Comparison of ENCODE assay signal across 8 cellular contexts in the genomic region with DNA sequence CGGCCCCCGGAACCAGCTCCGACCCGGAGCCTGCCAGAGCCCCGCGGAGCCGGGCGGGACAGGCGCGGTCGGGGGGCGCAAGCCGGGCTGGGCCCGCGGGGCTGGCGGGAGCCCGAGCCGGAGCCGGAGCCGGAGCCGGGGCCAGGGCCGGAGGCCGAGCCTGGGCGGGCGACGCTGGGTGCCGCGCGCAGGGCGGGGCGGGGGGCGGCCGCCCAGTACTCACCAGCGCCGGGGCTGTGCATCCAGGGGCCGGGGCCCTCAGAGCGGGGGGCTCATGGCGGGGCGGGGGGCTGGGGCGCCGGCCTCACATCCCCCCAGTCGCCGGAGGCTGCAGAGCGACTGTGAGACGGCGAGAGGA. TPM values are rescaled to one million over a fixed set of nuclear protein-coding genes. Genes with fewer than 3 reads are reported as not detected.
DNase-seq lines count a peak whose midpoint lies in the region; ATAC-seq and TF ChIP-seq lines count a peak whose summit lies in the region.

No MANE protein-coding gene starts in this region.

- peaks cover 41% of the 10 kb centered on the region for H3K4me1 ChIP-seq in fibroblast of lung (ENCODE audit: control insufficient read depth, extremely low read depth, insufficient read depth, low read length)
- H3K4me1 ChIP-seq in psoas muscle, result peaks cover 38% of the 10 kb centered on the region

- no peak overlapping the region for H3K27ac Mint-ChIP-seq in activated CD4-positive, alpha-beta T cell treated with anti-CD3 and anti-CD28 coated beads for 36 hours

- no peaks in the 10 kb centered on the region for H4K20me1 ChIP-seq in fibroblast of lung (ENCODE audit: control insufficient read depth, extremely low read depth, insufficient read depth, low read length)

- no peaks in the 10 kb centered on the region for H3K27me3 Mint-ChIP-seq in activated CD4-positive, alpha-beta T cell treated with anti-CD3 and anti-CD28 coated beads for 36 hours

- in situ Hi-C loops in ACHN (cut with HindIII; ENCODE audit: low pct_ligation_motif_present, low pct_unique_long_range_greater_than_20kb, low sequenced_read_pairs), result no loop called here

- POLR2A ChIA-PET in activated CD4-positive, alpha-beta T cell treated with anti-CD3 and anti-CD28 coated beads for 36 hours (lab: Charles Lee), result interaction anchor here (1.3 to 7.3 kb wide), 4 partner anchors 9 to 19 kb away, joined by 3 to 90 read pairs (median 8); no protein-coding TSS in a partner anchor

- H3K27me3 ChIP-seq in fibroblast of lung (ENCODE audit: control insufficient read depth, insufficient read depth, low read length) (no peaks in the 10 kb centered on the region), psoas muscle (ENCODE audit: insufficient read depth in 3 of 3, low read length in 2 of 3) (no peaks in the 10 kb centered on the region)

- peak overlapping the region; percentile 84 for H3K27ac ChIP-seq in fibroblast of lung (ENCODE audit: insufficient read depth, low read length)
- H3K27ac ChIP-seq in psoas muscle, result peak overlapping the region; percentile 91

- H3K4me3 Mint-ChIP-seq in activated CD4-positive, alpha-beta T cell treated with anti-CD3 and anti-CD28 coated beads for 36 hours, result peak overlapping the region; percentile 93

- no peak for TF ChIP-seq CTCF in fibroblast of lung (conservative IDR thresholded peaks at IDR 0.05 in 1 of 2, IDR thresholded peaks at IDR 0.05 in 1 of 2; ENCODE audit: low read depth in 1 of 2, low read length in 2 of 2)
- no peak for TF ChIP-seq CTCF in psoas muscle (IDR thresholded peaks at IDR 0.05)

- CTCF ChIA-PET in activated CD4-positive, alpha-beta T cell treated with anti-CD3 and anti-CD28 coated beads for 36 hours (lab: Charles Lee), result interaction anchor here (0.6 to 7.1 kb wide), 4 partner anchors 12 to 328 kb away, joined by 3 to 117 read pairs (median 21); no protein-coding TSS in a partner anchor

- H3K9me3 Mint-ChIP-seq in activated CD4-positive, alpha-beta T cell treated with anti-CD3 and anti-CD28 coated beads for 36 hours (ENCODE audit: low read depth), result peaks cover 3% of the 10 kb centered on the region

- H3K36me3 ChIP-seq in fibroblast of lung (ENCODE audit: control insufficient read depth, insufficient read depth, low read length), result peaks cover 3% of the 10 kb centered on the region
- H3K36me3 ChIP-seq in psoas muscle (ENCODE audit: insufficient read depth in 1 of 2, low read depth in 1 of 2), result no peaks in the 10 kb centered on the region

- H3K9ac ChIP-seq in fibroblast of lung (ENCODE audit: insufficient read depth, low read length), result peak overlapping the region; percentile 87

- no peak overlapping the region for H2AFZ ChIP-seq in fibroblast of lung (ENCODE audit: low read length)

- H3K4me2 ChIP-seq in fibroblast of lung (ENCODE audit: extremely low read depth, insufficient read depth, low read length), result no peak overlapping the region

- H3K9me3 ChIP-seq in fibroblast of lung (ENCODE audit: control insufficient read depth, insufficient read depth, low read depth, low read length), result no peaks in the 10 kb centered on the region
- H3K9me3 ChIP-seq in psoas muscle, result no peaks in the 10 kb centered on the region

- peaks cover 68% of the 10 kb centered on the region for H3K4me1 Mint-ChIP-seq in activated CD4-positive, alpha-beta T cell treated with anti-CD3 and anti-CD28 coated beads for 36 hours

- intact Hi-C loops in activated CD4-positive, alpha-beta T cell treated with anti-CD3 and anti-CD28 coated beads for 36 hours (cut with DNase I, micrococcal nuclease), result loop anchor here (1.0 to 10.0 kb wide), 3 partner anchors 13 to 545 kb away; no protein-coding TSS in a partner anchor
- intact Hi-C loops in psoas muscle (cut with DNase I), result no loop called here

- WGBS in psoas muscle, 3 donors, result 0 to 1% (median 0%) methylated on average over 15 to 46 of the region's 46 CpGs

- peak overlapping the region in 3 of 4 experiments; percentile 60 to 91 (median 73) for H3K4me3 ChIP-seq in fibroblast of lung (replicated peaks in 1 of 4; ENCODE audit: control extremely low read depth in 1 of 4, insufficient read depth in 1 of 4, low read depth in 3 of 4, low read length in 4 of 4)
- peak overlapping the region; percentile 80 for H3K4me3 ChIP-seq in psoas muscle

- peaks cover 55% of the 10 kb centered on the region for H3K79me2 ChIP-seq in fibroblast of lung (ENCODE audit: control insufficient read depth, insufficient read depth, low read length)

- DNase-seq in activated CD4-positive, alpha-beta T cell treated with anti-CD3 and anti-CD28 coated beads for 36 hours, result no peak
- DNase-seq in activated CD4-positive, alpha-beta T cell treated with anti-CD3 and anti-CD28 coated beads, Interleukin-2, amount 50 U/mL, for 4 hours, result no peak
- no peak for DNase-seq in fibroblast of lung (ENCODE audit: low read depth in 2 of 2)
- DNase-seq in psoas muscle, result no peak
- no peak for DNase-seq in A172 (ENCODE audit: low spot score)
- no peak for DNase-seq in ACHN

- peak; percentile 0 for ATAC-seq in activated CD4-positive, alpha-beta T cell treated with anti-CD3 and anti-CD28 coated beads for 36 hours
- peak in 3 of 4 donors; percentile 23 to 39 (median 27) for ATAC-seq in psoas muscle
- ATAC-seq in GM21526 (IDR thresholded peaks at IDR 0.05; ENCODE audit: low FRiP score, unreplicated experiment), result no peak

- H3K36me3 Mint-ChIP-seq in activated CD4-positive, alpha-beta T cell treated with anti-CD3 and anti-CD28 coated beads for 36 hours (ENCODE audit: low read depth), result peaks cover 46% of the 10 kb centered on the region

TF ChIP-seq in PFSK-1, 5 proteins besides CTCF, POLR2A, EP300 and RAD21:
- TF ChIP-seq TAF1 (IDR thresholded peaks at IDR 0.05; ENCODE audit: borderline replicate concordance, insufficient read depth, low read length), result no peak
- TF ChIP-seq SIN3A (IDR thresholded peaks at IDR 0.05; ENCODE audit: borderline replicate concordance, insufficient read depth, low read length), result 0 out of 2 replicates have a peak, but pooled peaks have one; percentile 44

RNA-seq across cellular contexts. Expression of gene HDAC7, which starts 0.2 kb away (rescaled TPM):
- 100 to 1,000 TPM; 331 to 385 TPM for total RNA-seq in activated CD4-positive, alpha-beta T cell treated with anti-CD3 and anti-CD28 coated beads for 36 hours
- 67.8 TPM for polyA plus RNA-seq in PFSK-1 (2012; ENCODE audit: insufficient read length, low read depth)
- total RNA-seq in fibroblast of lung (23.6 and 28.1 TPM in 2 replicates), psoas muscle (10 to 100 TPM; 21.4 to 27.8 (median 23.5) TPM)
- polyA plus RNA-seq in fibroblast of lung (31.6 and 35.4 TPM in 2 replicates), psoas muscle (10 to 100 TPM; 11.0 to 25.2 (median 13.6) TPM)
- polyA plus RNA-seq in fibroblast of lung (2012), result 47.2 and 50.5 TPM in 2 replicates
- 94.8 and 140 TPM in 2 replicates for polyA minus RNA-seq in fibroblast of lung (ENCODE audit: low replicate concordance)
- 24.4 and 29.4 TPM in 2 replicates for total RNA-seq in A172 (2014; rRNA removed; shearing (Covaris generic))

RNA-seq across cellular contexts. Expression of gene SLC48A1, which starts 46.5 kb away (rescaled TPM):
- total RNA-seq in activated CD4-positive, alpha-beta T cell treated with anti-CD3 and anti-CD28 coated beads for 36 hours, result 1 to 10 TPM; 5.9 to 8.5 TPM
- 22.1 TPM for polyA plus RNA-seq in PFSK-1 (2012; ENCODE audit: insufficient read length, low read depth)
- total RNA-seq in fibroblast of lung (12.8 and 18.7 TPM in 2 replicates), psoas muscle (10 to 100 TPM; 21.8 to 28.7 (median 27.3) TPM)
- polyA plus RNA-seq in fibroblast of lung (8.9 and 9.0 TPM in 2 replicates), psoas muscle (10 to 100 TPM; 12.7 to 23.5 (median 19.6) TPM)
- polyA plus RNA-seq in fibroblast of lung (2012), result 12.1 and 13.2 TPM in 2 replicates
- 20.9 and 22.7 TPM in 2 replicates for polyA minus RNA-seq in fibroblast of lung (ENCODE audit: low replicate concordance)
- 4.3 and 10.0 TPM in 2 replicates for total RNA-seq in A172 (2014; rRNA removed; shearing (Covaris generic))

Comparison
In these comparisons a context has a peak if more than half of its experiments do, and no peak if none do; other contexts are left out.
1. RNA of gene HDAC7, which starts 0.2 kb away (total RNA-seq): 331 to 385 TPM in activated CD4-positive, alpha-beta T cell treated with anti-CD3 and anti-CD28 coated beads for 36 hours; 24.4 to 29.4 TPM in A172, 23.6 to 28.1 TPM in fibroblast of lung and 21.4 to 27.8 TPM in psoas muscle; every median in the first group is over 10 times any median in the second.
2. intact Hi-C loops: an anchor here in activated CD4-positive, alpha-beta T cell treated with anti-CD3 and anti-CD28 coated beads for 36 hours (1.0 to 10.0 kb wide); none called in psoas muscle.